1 cellular context compared by ENCODE assay signal in genomic region chr5:151742870-151743294, GRCh38.
TF ChIP-seq lines count a peak whose summit lies in the region.

No MANE protein-coding gene starts in this region.

TF ChIP-seq in HepG2, 621 proteins besides CTCF, POLR2A, EP300 and RAD21 (continued from another document):
- no peak for TF ChIP-seq ZNF280D (CRISPR knock-in tag; IDR thresholded peaks at IDR 0.05)
- no peak for TF ChIP-seq RARA (CRISPR knock-in tag; IDR thresholded peaks at IDR 0.05)
- TF ChIP-seq ZNF777 (CRISPR knock-in tag; IDR thresholded peaks at IDR 0.05), result no peak
- 0 out of 2 replicates have a peak, but pooled peaks have one; percentile 26 for TF ChIP-seq KDM3A (CRISPR knock-in tag; IDR thresholded peaks at IDR 0.05; ENCODE audit: low read depth)
- peak; percentile 96 for TF ChIP-seq ZSCAN25 (CRISPR knock-in tag; IDR thresholded peaks at IDR 0.05)
- TF ChIP-seq ATM (IDR thresholded peaks at IDR 0.05; ENCODE audit: borderline replicate concordance), result no peak
- no peak for TF ChIP-seq ZNF792 (CRISPR knock-in tag; IDR thresholded peaks at IDR 0.05)
- no peak for TF ChIP-seq HOXA5 (CRISPR knock-in tag; IDR thresholded peaks at IDR 0.05)
- TF ChIP-seq ZNF567 (CRISPR knock-in tag; IDR thresholded peaks at IDR 0.05; ENCODE audit: borderline replicate concordance), result no peak
- TF ChIP-seq, protein P1, sequence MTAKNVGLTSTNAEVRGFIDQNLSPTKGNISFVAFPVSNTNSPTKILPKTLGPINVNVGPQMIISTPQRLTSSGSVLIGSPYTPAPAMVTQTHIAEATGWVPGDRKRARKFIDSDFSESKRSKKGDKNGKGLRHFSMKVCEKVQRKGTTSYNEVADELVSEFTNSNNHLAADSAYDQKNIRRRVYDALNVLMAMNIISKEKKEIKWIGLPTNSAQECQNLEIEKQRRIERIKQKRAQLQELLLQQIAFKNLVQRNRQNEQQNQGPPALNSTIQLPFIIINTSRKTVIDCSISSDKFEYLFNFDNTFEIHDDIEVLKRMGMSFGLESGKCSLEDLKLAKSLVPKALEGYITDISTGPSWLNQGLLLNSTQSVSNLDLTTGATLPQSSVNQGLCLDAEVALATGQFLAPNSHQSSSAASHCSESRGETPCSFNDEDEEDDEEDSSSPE (CRISPR knock-in tag; IDR thresholded peaks at IDR 0.05), result no peak
- no peak for TF ChIP-seq ZNF274 (CRISPR knock-in tag; IDR thresholded peaks at IDR 0.05)
- TF ChIP-seq, protein P2, sequence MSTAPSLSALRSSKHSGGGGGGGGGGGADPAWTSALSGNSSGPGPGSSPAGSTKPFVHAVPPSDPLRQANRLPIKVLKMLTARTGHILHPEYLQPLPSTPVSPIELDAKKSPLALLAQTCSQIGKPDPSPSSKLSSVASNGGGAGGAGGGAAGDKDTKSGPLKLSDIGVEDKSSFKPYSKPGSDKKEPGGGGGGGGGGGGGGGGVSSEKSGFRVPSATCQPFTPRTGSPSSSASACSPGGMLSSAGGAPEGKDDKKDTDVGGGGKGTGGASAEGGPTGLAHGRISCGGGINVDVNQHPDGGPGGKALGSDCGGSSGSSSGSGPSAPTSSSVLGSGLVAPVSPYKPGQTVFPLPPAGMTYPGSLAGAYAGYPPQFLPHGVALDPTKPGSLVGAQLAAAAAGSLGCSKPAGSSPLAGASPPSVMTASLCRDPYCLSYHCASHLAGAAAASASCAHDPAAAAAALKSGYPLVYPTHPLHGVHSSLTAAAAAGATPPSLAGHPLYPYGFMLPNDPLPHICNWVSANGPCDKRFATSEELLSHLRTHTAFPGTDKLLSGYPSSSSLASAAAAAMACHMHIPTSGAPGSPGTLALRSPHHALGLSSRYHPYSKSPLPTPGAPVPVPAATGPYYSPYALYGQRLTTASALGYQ (CRISPR knock-in tag; IDR thresholded peaks at IDR 0.05), result no peak
- TF ChIP-seq, protein P3, sequence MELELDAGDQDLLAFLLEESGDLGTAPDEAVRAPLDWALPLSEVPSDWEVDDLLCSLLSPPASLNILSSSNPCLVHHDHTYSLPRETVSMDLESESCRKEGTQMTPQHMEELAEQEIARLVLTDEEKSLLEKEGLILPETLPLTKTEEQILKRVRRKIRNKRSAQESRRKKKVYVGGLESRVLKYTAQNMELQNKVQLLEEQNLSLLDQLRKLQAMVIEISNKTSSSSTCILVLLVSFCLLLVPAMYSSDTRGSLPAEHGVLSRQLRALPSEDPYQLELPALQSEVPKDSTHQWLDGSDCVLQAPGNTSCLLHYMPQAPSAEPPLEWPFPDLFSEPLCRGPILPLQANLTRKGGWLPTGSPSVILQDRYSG (CRISPR knock-in tag; IDR thresholded peaks at IDR 0.05), result no peak
- TF ChIP-seq AKNA (CRISPR knock-in tag; IDR thresholded peaks at IDR 0.05; ENCODE audit: borderline replicate concordance), result no peak
- TF ChIP-seq SMC3 (IDR thresholded peaks at IDR 0.05; ENCODE audit: low read length), result peak; percentile 83
- TF ChIP-seq NCOA2 (CRISPR knock-in tag; IDR thresholded peaks at IDR 0.05), result no peak; the same call in 1 of the 2 replicates
- TF ChIP-seq DPF2 (CRISPR knock-in tag; IDR thresholded peaks at IDR 0.05; ENCODE audit: borderline replicate concordance, low read depth), result no peak
- TF ChIP-seq SRSF9 (IDR thresholded peaks at IDR 0.05; ENCODE audit: borderline replicate concordance, insufficient read depth, low read depth, low read length, poor library complexity, severe bottlenecking), result no peak
- no peak for TF ChIP-seq ZNF20 (CRISPR knock-in tag; IDR thresholded peaks at IDR 0.05)
